ENCODE assay signal across 35 cellular contexts in the genomic region with DNA sequence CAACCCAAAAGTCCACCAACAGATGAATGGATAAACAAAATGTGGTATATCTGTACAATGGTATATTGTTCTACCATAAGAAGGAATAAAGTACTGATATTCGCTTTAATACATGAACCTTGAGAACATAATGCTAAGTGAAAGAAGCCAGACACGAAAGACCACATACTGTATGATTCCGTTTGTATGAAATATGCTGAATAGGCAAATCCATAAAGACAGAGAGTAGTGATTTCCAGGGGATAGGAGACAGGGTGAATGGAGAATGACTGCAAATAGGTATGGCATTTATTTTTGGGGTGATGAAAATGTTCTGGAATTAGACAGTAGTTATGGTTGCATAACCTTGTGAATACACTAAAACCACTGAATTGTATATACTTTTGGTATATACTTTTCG. TPM values are rescaled to one million over a fixed set of nuclear protein-coding genes. Genes with fewer than 3 reads are reported as not detected.
"Had no signal": no experiment of that assay in that cellular context is flagged by ENCODE, and none has a peak within 500 bp of the region (broad histone marks: within the 10 kb centered on the region; RNA-seq: fewer than 3 reads in every experiment).

No MANE protein-coding gene starts in this region.

- H3K36me3 ChIP-seq: colonic mucosa, esophagus squamous epithelium, gastrocnemius medialis, left lung, lower lobe of right lung had no signal

- H3K36me3 Mint-ChIP-seq: mesothelial cell of epicardium had no signal

- FAIRE-seq: endometrium, islet of Langerhans, keratinocyte had no signal

- DNase-seq: colonic mucosa; cortex of kidney; effector CD8-positive, alpha-beta T cell; effector memory CD8-positive, alpha-beta T cell; endodermal cell; erythroblast; esophagus squamous epithelium; foreskin fibroblast; foreskin melanocyte; gastrocnemius medialis; glutamatergic neuron; head of caudate nucleus; heart right ventricle; hippocampal formation; left cardiac atrium; left lung; left ventricle myocardium superior; lower lobe of right lung; mesenchymal stem cell; mucosa of descending colon; naive B cell had no signal

- H3K4me3 Mint-ChIP-seq: dendritic cell treated with granulocyte-macrophage colony-stimulating factor and Interleukin-4, amounts not matched to agents 40 ng/mL and 50 ng/mL, for 4 days; effector memory CD8-positive, alpha-beta T cell; endodermal cell; mesothelial cell of epicardium; naive B cell had no signal

- H3K27me3 Mint-ChIP-seq: dendritic cell treated with granulocyte-macrophage colony-stimulating factor and Interleukin-4, amounts not matched to agents 40 ng/mL and 50 ng/mL, for 4 days; effector memory CD8-positive, alpha-beta T cell; naive B cell had no signal

- H3K4me1 Mint-ChIP-seq: mesothelial cell of epicardium had no signal

- H3K27ac Mint-ChIP-seq: dendritic cell treated with granulocyte-macrophage colony-stimulating factor and Interleukin-4, amounts not matched to agents 40 ng/mL and 50 ng/mL, for 4 days; effector memory CD8-positive, alpha-beta T cell; endodermal cell; mesothelial cell of epicardium had no signal

- H3K27me3 ChIP-seq: colonic mucosa, esophagus squamous epithelium, gastrocnemius medialis, heart right ventricle, left lung had no signal

- H3K4me1 ChIP-seq: colonic mucosa, esophagus squamous epithelium, gastrocnemius medialis had no signal

- H3K4me3 ChIP-seq: colonic mucosa, esophagus squamous epithelium, gastrocnemius medialis, heart right ventricle, left lung, lower lobe of right lung, mucosa of descending colon had no signal

- H3K27ac ChIP-seq: colonic mucosa, epithelial cell of prostate, esophagus squamous epithelium, gastrocnemius medialis, heart right ventricle, left lung, lower lobe of right lung had no signal

- ATAC-seq: effector memory CD8-positive, alpha-beta T cell; esophagus mucosa; gastrocnemius medialis; heart right ventricle; left cardiac atrium; left lung; left ventricle myocardium superior; lower lobe of right lung; mucosa of descending colon had no signal

- H3K9me3 ChIP-seq: colonic mucosa, esophagus squamous epithelium, gastrocnemius medialis, heart right ventricle, left lung, lower lobe of right lung, mucosa of descending colon had no signal

- H3K9me3 Mint-ChIP-seq: dendritic cell treated with granulocyte-macrophage colony-stimulating factor and Interleukin-4, amounts not matched to agents 40 ng/mL and 50 ng/mL, for 4 days; effector memory CD8-positive, alpha-beta T cell; naive B cell had no signal

RNA-seq across cellular contexts. Expression of a gene that starts 28.6 kb away (rescaled TPM):
- total RNA-seq: glomerular endothelial cell, kidney epithelial cell, left cardiac atrium, left ventricle myocardium superior, lung microvascular endothelial cell, myocyte had no signal
- polyA plus RNA-seq: keratinocyte had no signal

RNA-seq across cellular contexts. Expression of a gene that starts 48.0 kb away (rescaled TPM):
- total RNA-seq: dermis microvascular lymphatic vessel endothelial cell, esophagus mucosa, glomerular endothelial cell, heart right ventricle, kidney epithelial cell, left cardiac atrium, left ventricle myocardium superior, lower leg skin, lung microvascular endothelial cell, mesenteric fat pad, mesothelial cell of epicardium had no signal
- polyA plus RNA-seq: heart right ventricle, keratinocyte had no signal
